In the genomic region with DNA sequence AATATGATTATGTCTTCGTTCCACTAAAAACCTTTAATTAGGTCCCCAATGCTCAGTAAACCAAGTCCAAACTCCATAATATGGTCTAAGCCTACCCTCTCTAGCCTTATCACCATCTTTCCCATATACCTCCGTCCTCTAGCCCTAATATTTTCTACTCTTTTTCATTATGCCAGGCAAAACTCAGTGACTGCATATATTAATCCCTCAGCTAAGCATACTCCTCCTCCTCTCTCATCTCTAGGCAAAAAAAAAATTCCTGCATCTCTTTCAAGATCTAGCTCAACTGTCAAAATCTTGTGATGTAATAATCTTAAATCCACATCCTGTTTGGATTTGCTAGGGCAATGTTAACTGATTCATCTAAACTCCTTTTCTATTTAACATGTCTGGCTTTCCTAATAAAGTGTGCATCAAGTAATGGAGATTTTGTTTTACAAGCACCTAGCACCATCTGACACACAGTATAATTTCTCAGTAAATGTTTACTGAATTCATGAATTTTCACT, we compare ENCODE assay signal across 13 cellular contexts. TPM values are rescaled to one million over a fixed set of nuclear protein-coding genes. Genes with fewer than 3 reads are reported as not detected.
DNase-seq lines count a peak whose midpoint lies in the region; ATAC-seq, FAIRE-seq and TF ChIP-seq lines count a peak whose summit lies in the region.
"Had no signal": no experiment of that assay in that cellular context is flagged by ENCODE, and none has a peak within 500 bp of the region (broad histone marks: within the 10 kb centered on the region; RNA-seq: fewer than 3 reads in every experiment).

No MANE protein-coding gene starts in this region.

- H3K27me3 ChIP-seq in K562 (ENCODE audit: control insufficient read depth in 2 of 2, insufficient read depth in 2 of 2, low read length in 2 of 2), result no peaks in the 10 kb centered on the region
- H3K27me3 ChIP-seq in spleen (replicated peaks in 1 of 7), result no peaks in the 10 kb centered on the region

- WGBS in K562 (ENCODE audit: insufficient coverage, low coverage, missing lambda C conversion rate), result 70% methylated on average over 2 of the region's 2 CpGs
- 86 to 96% (median 90%) methylated on average over 2 of the region's 2 CpGs for WGBS in spleen, 5 donors

- no peak overlapping the region for H3K4me2 ChIP-seq in K562 (ENCODE audit: insufficient read depth, low read length)

- H3K36me3 Mint-ChIP-seq in activated naive CD4-positive, alpha-beta T cell treated with anti-CD3 and anti-CD28 coated beads, Interleukin-2, amount 50 U/mL, for 24 hours, result peaks cover 10% of the 10 kb centered on the region

- H3K9me1 ChIP-seq in K562 (ENCODE audit: control insufficient read depth, insufficient read depth, low read length), result no peaks in the 10 kb centered on the region

- no peaks in the 10 kb centered on the region for H3K27me3 Mint-ChIP-seq in activated naive CD4-positive, alpha-beta T cell treated with anti-CD3 and anti-CD28 coated beads, Interleukin-2, amount 50 U/mL, for 24 hours

- in situ Hi-C loops in K562 (cut with MboI), result no loop called here

- peak; percentile 14 for ATAC-seq in K562
- ATAC-seq in HG02610 (IDR thresholded peaks at IDR 0.05; ENCODE audit: unreplicated experiment), result no peak
- no peak for ATAC-seq in HG03439 (IDR thresholded peaks at IDR 0.05; ENCODE audit: unreplicated experiment)

- H3K27ac Mint-ChIP-seq in activated naive CD4-positive, alpha-beta T cell treated with anti-CD3 and anti-CD28 coated beads, Interleukin-2, amount 50 U/mL, for 24 hours, result peak overlapping the region; percentile 91

- peak overlapping the region; percentile 67 for H3K4me3 Mint-ChIP-seq in activated naive CD4-positive, alpha-beta T cell treated with anti-CD3 and anti-CD28 coated beads, Interleukin-2, amount 50 U/mL, for 24 hours

- no peak overlapping the region for H2AFZ ChIP-seq in K562 (ENCODE audit: low read depth, low read length)

- FAIRE-seq in K562 (lab: Jason Lieb, UNC), result no peak
- FAIRE-seq: keratinocyte had no signal

- H3K9ac ChIP-seq in K562 (ENCODE audit: insufficient read depth in 1 of 2, low read depth in 2 of 2, low read length in 2 of 2), result no peak overlapping the region

- no peak for TF ChIP-seq RAD21 in K562 (CRISPR knock-in tag; conservative IDR thresholded peaks at IDR 0.05 in 1 of 2, IDR thresholded peaks at IDR 0.05 in 1 of 2)

- H3K9me3 ChIP-seq in K562 (replicated peaks; ENCODE audit: control insufficient read depth, insufficient read depth, low read depth, low read length) (no peaks in the 10 kb centered on the region), spleen (no peaks in the 10 kb centered on the region)

- peaks cover 48% of the 10 kb centered on the region; the same call in 2 of the 3 replicates for H3K36me3 ChIP-seq in K562 (ENCODE audit: control insufficient read depth, insufficient read depth, low read length)
- peaks cover 0 to 86% (median 21%) of the 10 kb centered on the region in 6 donors for H3K36me3 ChIP-seq in spleen

- no peaks in the 10 kb centered on the region for H4K20me1 ChIP-seq in K562 (replicated peaks; ENCODE audit: control insufficient read depth, insufficient read depth, low read length)

- TF ChIP-seq CTCF in K562 (IDR thresholded peaks at IDR 0.05 in 2 of 3, conservative IDR thresholded peaks at IDR 0.05 in 1 of 3; ENCODE audit: insufficient read depth in 2 of 3, low read depth in 1 of 3, low read length in 3 of 3), result no peak
- no peak for TF ChIP-seq CTCF in spleen (IDR thresholded peaks at IDR 0.05 in 8 of 11, conservative IDR thresholded peaks at IDR 0.05 in 3 of 11)

- no TSS peak for BruUV-seq in K562 (replicated peaks; lab: Mats Ljungman, UMichigan)

- H3K27ac ChIP-seq in K562 (ENCODE audit: extremely low read depth, low read depth, low read length) (peak overlapping the region; percentile 56; the same call in 2 of the 3 replicates), spleen (peak overlapping the region in 6 of 8 donors; percentile 0 to 64 (median 45))
- H3K27ac ChIP-seq: WERI-Rb-1 had no signal

- no peaks in the 10 kb centered on the region for H3K79me2 ChIP-seq in K562 (ENCODE audit: control insufficient read depth, insufficient read depth, low read length)

- POLR2A ChIA-PET in K562 (lab: Yijun Ruan, JAX), result interaction anchor here (0.6 to 2.1 kb wide), 6 partner anchors 8 to 235 kb away, joined by 3 to 10 read pairs (median 5); a partner anchor contains a TSS

- TF ChIP-seq POLR2A in K562 (conservative IDR thresholded peaks at IDR 0.05) (no peak), spleen (IDR thresholded peaks at IDR 0.05) (no peak)

- intact Hi-C loops in K562 (cut with micrococcal nuclease), result no loop called here
- intact Hi-C loops in spleen (cut with DNase I; ENCODE audit: low total_unique reads), result no loop called here

- CTCF ChIA-PET in K562 (lab: Yijun Ruan, JAX; ENCODE audit: low intra/inter-chr PET ratio), result interaction anchor here (0.6 kb wide), 1 partner anchor 242 kb away, joined by 3 read pairs; no protein-coding TSS in a partner anchor

- no peaks in the 10 kb centered on the region for H3K9me3 Mint-ChIP-seq in activated naive CD4-positive, alpha-beta T cell treated with anti-CD3 and anti-CD28 coated beads, Interleukin-2, amount 50 U/mL, for 24 hours

- DNase-seq in activated naive CD4-positive, alpha-beta T cell treated with anti-CD3 and anti-CD28 coated beads, Interleukin-2, amount 50 U/mL, for 16 hours, result no peak
- DNase-seq in MV-4-11 (lab: John Stamatoyannopoulos, UW), result peak; percentile 55
- DNase-seq in K562 (ENCODE audit: extremely low read depth in 1 of 4, low spot score in 3 of 4), result no peak
- DNase-seq in spleen, result no peak
- no peak for DNase-seq in DMS79 treated with DMSO at 0.1 percent for 48 hours (lab: John Stamatoyannopoulos, UW)
- DNase-seq: NCI-H1092 treated with DMSO at 0.1 percent for 48 hours, NCI-H446, RPMI8226, WERI-Rb-1 had no signal

- no peak overlapping the region for H3K4me3 ChIP-seq in K562
- H3K4me3 ChIP-seq in spleen, result no peak overlapping the region

- peaks cover 0 to 21% of the 10 kb centered on the region in 2 experiments; a peak in 4 of 5 replicates for H3K4me1 ChIP-seq in K562 (replicated peaks in 1 of 2; ENCODE audit: control insufficient read depth in 2 of 2, insufficient read depth in 2 of 2, low read length in 2 of 2)
- H3K4me1 ChIP-seq in spleen, result peaks cover 6 to 32% (median 19%) of the 10 kb centered on the region in 6 donors

- peaks cover 59% of the 10 kb centered on the region for H3K4me1 Mint-ChIP-seq in activated naive CD4-positive, alpha-beta T cell treated with anti-CD3 and anti-CD28 coated beads, Interleukin-2, amount 50 U/mL, for 24 hours

- TF ChIP-seq EP300 in K562 (IDR thresholded peaks at IDR 0.05; ENCODE audit: low read length), result peak; percentile 56; the same call in 1 of the 2 replicates

RNA-seq across cellular contexts. Expression of a gene that starts 20.4 kb away (rescaled TPM):
- total RNA-seq in K562 (2011; cell fraction: chromatin; rRNA removed; ENCODE audit: low replicate concordance), result 109 and 156 TPM in 2 replicates
- total RNA-seq in K562 (2011; cell fraction: nucleolus; rRNA removed), result 69.1 and 85.2 TPM in 2 replicates
- total RNA-seq in K562 (2011; cell fraction: nucleoplasm; rRNA removed), result 122 and 176 TPM in 2 replicates
- total RNA-seq in K562 (2014; rRNA removed) (53.6 and 64.4 TPM in 2 replicates), K562 (2014; rRNA removed; fragmentation: Illumina TruSeq; extraction: Trizol) (67.5 and 71.8 TPM in 2 replicates), K562 (2015; rRNA removed; fragmentation: Illumina TruSeq; extraction: Trizol) (51.0 and 58.7 TPM in 2 replicates), K562 (2021) (115 and 122 TPM in 2 replicates), spleen (10 to 100 TPM; 21.7 to 50.4 (median 41.7) TPM)
- polyA plus RNA-seq in K562 (2011; rRNA removed) (89.2 and 108 TPM in 2 replicates), K562 (2014; fragmentation: Illumina TruSeq; extraction: Trizol) (120 and 133 TPM in 2 replicates), K562 (2014; fragmentation: Nextera tagmentation; extraction: Ambion mirVana) (100 to 1,000 TPM; 126 to 198 TPM), K562 (2014; rRNA removed) (54.8 and 58.6 TPM in 2 replicates), spleen (10 to 100 TPM; 13.8 to 18.1 (median 15.2) TPM)
- polyA plus RNA-seq in K562 (2011; cell fraction: cytosol; rRNA removed), result 37.6 and 47.6 TPM in 2 replicates
- 109 and 157 TPM in 2 replicates for polyA plus RNA-seq in K562 (2011; cell fraction: nucleus; rRNA removed)
- polyA plus RNA-seq in K562 (2012), result 86.3 and 96.6 TPM in 2 replicates
- polyA minus RNA-seq in K562 (2011; rRNA and poly(A)+ RNA removed), result 138 and 184 TPM in 2 replicates
- polyA minus RNA-seq in K562 (2011; cell fraction: cytosol; rRNA and poly(A)+ RNA removed), result 40.4 and 45.1 TPM in 2 replicates
- polyA minus RNA-seq in K562 (2011; cell fraction: nucleus; rRNA and poly(A)+ RNA removed), result 43.6 and 99.0 TPM in 2 replicates

RNA-seq across cellular contexts. Expression of a gene that starts 20.6 kb away (rescaled TPM):
- 88.1 and 106 TPM in 2 replicates for total RNA-seq in K562 (2011; cell fraction: chromatin; rRNA removed; ENCODE audit: low replicate concordance)
- total RNA-seq in K562 (2011; cell fraction: nucleolus; rRNA removed), result 51.9 and 58.0 TPM in 2 replicates
- total RNA-seq in K562 (2011; cell fraction: nucleoplasm; rRNA removed), result 48.1 and 55.9 TPM in 2 replicates
- total RNA-seq in K562 (2014; rRNA removed) (70.5 and 74.5 TPM in 2 replicates), K562 (2014; rRNA removed; fragmentation: Illumina TruSeq; extraction: Trizol) (66.7 and 69.9 TPM in 2 replicates), K562 (2015; rRNA removed; fragmentation: Illumina TruSeq; extraction: Trizol) (66.6 and 69.7 TPM in 2 replicates), K562 (2021) (65.8 and 72.0 TPM in 2 replicates), spleen (1 to 10 TPM in 5 of 7 donors, under 1 TPM in 2; 0.60 to 5.4 (median 2.7) TPM)
- polyA plus RNA-seq in K562 (2011; rRNA removed) (80.7 and 91.8 TPM in 2 replicates), K562 (2014; fragmentation: Illumina TruSeq; extraction: Trizol) (82.6 and 91.6 TPM in 2 replicates), K562 (2014; fragmentation: Nextera tagmentation; extraction: Ambion mirVana) (10 to 100 TPM; 26.4 to 46.9 TPM), K562 (2014; rRNA removed) (61.7 and 63.5 TPM in 2 replicates), spleen (1 to 10 TPM; 1.0 to 1.6 (median 1.3) TPM)
- 59.6 and 80.5 TPM in 2 replicates for polyA plus RNA-seq in K562 (2011; cell fraction: cytosol; rRNA removed)
- polyA plus RNA-seq in K562 (2011; cell fraction: nucleus; rRNA removed), result 53.3 and 69.5 TPM in 2 replicates
- polyA plus RNA-seq in K562 (2012), result 42.5 and 53.0 TPM in 2 replicates
- 103 and 109 TPM in 2 replicates for polyA minus RNA-seq in K562 (2011; rRNA and poly(A)+ RNA removed)
- 47.2 and 49.7 TPM in 2 replicates for polyA minus RNA-seq in K562 (2011; cell fraction: cytosol; rRNA and poly(A)+ RNA removed)
- polyA minus RNA-seq in K562 (2011; cell fraction: nucleus; rRNA and poly(A)+ RNA removed), result 26.9 and 57.0 TPM in 2 replicates

RNA-seq across cellular contexts. Expression of a gene that starts 58.8 kb away (rescaled TPM):
- total RNA-seq in K562 (2011; cell fraction: chromatin; rRNA removed; ENCODE audit: low replicate concordance), result 70.2 and 156 TPM in 2 replicates
- 81.2 and 87.4 TPM in 2 replicates for total RNA-seq in K562 (2011; cell fraction: nucleolus; rRNA removed)
- 68.6 and 74.7 TPM in 2 replicates for total RNA-seq in K562 (2011; cell fraction: nucleoplasm; rRNA removed)
- total RNA-seq in K562 (2014; rRNA removed), result 25.5 and 29.7 TPM in 2 replicates
- 19.4 and 20.2 TPM in 2 replicates for total RNA-seq in K562 (2014; rRNA removed; fragmentation: Illumina TruSeq; extraction: Trizol)
- total RNA-seq in K562 (2015; rRNA removed; fragmentation: Illumina TruSeq; extraction: Trizol), result 25.3 and 28.6 TPM in 2 replicates
- total RNA-seq in K562 (2021), result 27.7 and 33.6 TPM in 2 replicates
- polyA plus RNA-seq in K562 (2011; rRNA removed), result 12.6 and 18.9 TPM in 2 replicates
- 9.4 and 12.9 TPM in 2 replicates for polyA plus RNA-seq in K562 (2011; cell fraction: cytosol; rRNA removed)
- 103 and 117 TPM in 2 replicates for polyA plus RNA-seq in K562 (2011; cell fraction: nucleus; rRNA removed)
- polyA plus RNA-seq in K562 (2012), result 23.4 and 39.3 TPM in 2 replicates
- polyA plus RNA-seq in K562 (2014; fragmentation: Illumina TruSeq; extraction: Trizol), result 21.1 and 25.8 TPM in 2 replicates
- 1 to 10 TPM; 1.2 to 1.5 TPM for polyA plus RNA-seq in K562 (2014; fragmentation: Nextera tagmentation; extraction: Ambion mirVana)
- 22.7 and 25.6 TPM in 2 replicates for polyA plus RNA-seq in K562 (2014; rRNA removed)
- polyA minus RNA-seq in K562 (2011; rRNA and poly(A)+ RNA removed), result 11.8 and 12.0 TPM in 2 replicates
- 18.3 and 21.1 TPM in 2 replicates for polyA minus RNA-seq in K562 (2011; cell fraction: cytosol; rRNA and poly(A)+ RNA removed)
- polyA minus RNA-seq in K562 (2011; cell fraction: nucleus; rRNA and poly(A)+ RNA removed), result 39.9 and 50.9 TPM in 2 replicates
- total RNA-seq in spleen, result 10 to 100 TPM; 29.8 to 44.0 (median 36.2) TPM
- polyA plus RNA-seq in spleen, result 10 to 100 TPM; 14.8 to 23.2 (median 14.9) TPM

Comparison
In these comparisons a context has a peak if more than half of its experiments do, and no peak if none do; other contexts are left out.
1. RNA of a gene that starts 20.6 kb away (total RNA-seq): 48.1 to 106 TPM in K562; 0.60 to 5.4 TPM in spleen; every median in the first group is over 4 times any median in the second.